ENCODE assay signal across 22 cellular contexts in the genomic region with DNA sequence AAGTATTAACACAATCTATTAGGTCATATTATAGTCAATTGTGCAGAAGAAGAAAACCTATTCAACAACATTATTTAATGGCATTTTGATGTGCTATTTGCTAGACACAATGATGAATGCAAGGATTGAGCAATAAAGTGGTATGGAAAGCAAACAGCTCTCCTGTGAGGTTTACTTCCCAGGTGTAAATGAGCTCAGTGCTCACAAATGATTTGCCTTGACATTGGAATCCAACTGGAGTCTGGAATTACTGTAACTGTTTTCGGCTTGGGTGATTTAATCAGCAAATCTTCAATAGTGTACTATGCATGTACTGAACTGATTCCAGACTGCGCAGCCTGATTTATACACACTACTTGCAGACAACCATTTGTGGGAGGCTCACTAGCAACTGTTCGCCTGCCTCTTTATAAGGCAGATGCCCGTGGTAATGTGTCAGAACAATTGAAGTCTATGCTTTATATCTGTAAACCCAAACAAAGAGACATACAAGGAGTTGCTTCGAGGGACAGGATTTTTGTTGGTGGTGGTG.
"Had no signal": no experiment of that assay in that cellular context is flagged by ENCODE, and none has a peak within 500 bp of the region (broad histone marks: within the 10 kb centered on the region; RNA-seq: fewer than 3 reads in every experiment).

No MANE protein-coding gene starts in this region.

- ATAC-seq: effector memory CD8-positive, alpha-beta T cell; left ventricle myocardium superior; lower lobe of right lung; naive thymus-derived CD8-positive, alpha-beta T cell; psoas muscle; right lobe of liver; stimulated activated effector memory CD8-positive, alpha-beta T cell treated with anti-CD3 and anti-CD28 coated beads, Interleukin-12 subunit alpha, Interleukin-12 subunit beta, amount 100 ng/mL, for 72 hours had no signal

- DNase-seq: dermis blood vessel endothelial cell; effector memory CD8-positive, alpha-beta T cell; erythroblast; hypothalamus; left ventricle myocardium superior; lower lobe of right lung; naive thymus-derived CD8-positive, alpha-beta T cell; nephron progenitor cell; occipital lobe; ovary; posterior cingulate gyrus; psoas muscle; right lobe of liver; stimulated activated CD4-positive, alpha-beta T cell treated with anti-CD3 and anti-CD28 coated beads, Interleukin-2, amount 100 ng/mL, for 24 hours; stimulated activated CD4-positive, alpha-beta T cell treated with anti-CD3 and anti-CD28 coated beads, Interleukin-4, amount 100 ng/mL, for 24 hours; stimulated activated naive CD4-positive, alpha-beta T cell treated with Interleukin-2 at 50 U/mL for 16 hours; stomach; thyroid gland; trophoblast cell had no signal

- H3K4me1 ChIP-seq: lower lobe of right lung, psoas muscle, right lobe of liver, stomach, thyroid gland, vagina had no signal

- H3K9me3 ChIP-seq: lower lobe of right lung, ovary, right lobe of liver, stomach, thyroid gland, vagina had no signal

- H3K4me3 ChIP-seq: coronary artery, lower lobe of right lung, ovary, psoas muscle, right lobe of liver, stomach, thyroid gland, vagina had no signal

- H3K27ac ChIP-seq: coronary artery, lower lobe of right lung, ovary, psoas muscle, right lobe of liver, stomach, thyroid gland, vagina had no signal

- H3K36me3 ChIP-seq: lower lobe of right lung, ovary, right lobe of liver, stomach, thyroid gland, vagina had no signal

- H3K27me3 ChIP-seq: ovary, right lobe of liver, thyroid gland, vagina had no signal
